ENCODE assay signal across 15 cellular contexts in the genomic region with DNA sequence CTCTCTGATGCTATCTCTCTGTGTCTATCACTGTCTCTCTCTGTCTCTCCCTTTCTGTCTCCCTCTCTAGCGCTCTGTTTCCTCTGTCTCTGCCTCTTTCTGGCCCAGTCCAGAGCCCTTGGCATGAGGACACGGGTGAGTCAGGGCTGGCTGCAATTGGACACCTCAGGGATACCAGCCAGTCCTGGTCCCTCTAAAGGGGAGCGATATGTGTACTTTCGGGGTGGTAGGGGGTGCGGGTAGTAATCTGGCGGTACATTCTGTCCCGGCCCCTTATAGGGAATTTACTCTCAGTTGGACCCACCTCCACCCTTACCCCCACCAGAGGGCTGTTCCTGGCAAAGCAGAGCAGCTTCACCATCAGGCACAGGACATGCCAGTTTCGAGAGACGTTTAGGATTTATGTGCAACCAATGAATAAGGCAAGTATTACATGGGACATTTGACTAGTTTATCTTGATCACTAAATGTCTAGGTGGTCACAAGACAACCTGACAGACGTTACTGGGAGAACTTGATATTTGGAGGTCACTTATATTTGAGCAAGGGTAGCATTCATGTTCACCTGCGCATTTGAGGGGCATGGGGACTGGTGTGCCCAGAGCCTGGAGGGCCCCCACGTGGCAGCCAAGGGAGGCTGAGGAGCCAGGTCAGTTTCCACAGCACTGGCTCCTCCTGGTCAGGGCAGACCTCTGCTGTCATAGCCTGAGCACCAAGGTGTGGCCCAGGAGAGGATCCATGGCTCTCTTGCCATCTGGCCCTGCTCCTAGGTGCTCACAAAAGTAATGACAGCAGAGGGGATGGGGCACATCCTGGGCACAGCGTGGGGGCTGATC.
A peak's percentile ranks its signal among the peaks of the same experiment; 100 is the strongest.
DNase-seq lines count a peak whose midpoint lies in the region; ATAC-seq and TF ChIP-seq lines count a peak whose summit lies in the region.
"Had no signal": no experiment of that assay in that cellular context is flagged by ENCODE, and none has a peak within 500 bp of the region (broad histone marks: within the 10 kb centered on the region; RNA-seq: fewer than 3 reads in every experiment).

No MANE protein-coding gene starts in this region.

- CTCF ChIA-PET in SK-N-SH (lab: Yijun Ruan, JAX): no interaction called here

- TF ChIP-seq RAD21 in SK-N-SH (IDR thresholded peaks at IDR 0.05; ENCODE audit: low read length): no peak

- peak; percentile 69 for ATAC-seq in SK-N-SH treated with all-trans-retinoic acid at 6 μM for 48 hours
- ATAC-seq in GM19452 (IDR thresholded peaks at IDR 0.05; ENCODE audit: unreplicated experiment): no peak
- ATAC-seq: esophagus mucosa, upper lobe of right lung had no signal

- POLR2A ChIA-PET in SK-N-SH (lab: Yijun Ruan, JAX): no interaction called here

- no peak overlapping the region for H3K9ac ChIP-seq in SK-N-SH
- H3K9ac ChIP-seq in OCI-LY3 (ENCODE audit: low read length): no peak overlapping the region
- peak overlapping the region; percentile 43 to 69 (median 52) for H3K9ac ChIP-seq in skeletal muscle tissue (ENCODE audit: low read depth in 1 of 3, low read length in 3 of 3)

- H3K9me3 ChIP-seq in SK-N-SH (no peaks in the 10 kb centered on the region), OCI-LY3 (ENCODE audit: insufficient read depth, low read length) (no peaks in the 10 kb centered on the region), skeletal muscle tissue (ENCODE audit: control insufficient read depth in 3 of 3, low read length in 3 of 3) (peaks cover 0 to 2% (median 0%) of the 10 kb centered on the region in 3 donors), BE2C (no peaks in the 10 kb centered on the region)
- H3K9me3 ChIP-seq: upper lobe of right lung had no signal

- H3K4me3 ChIP-seq in SK-N-SH (ENCODE audit: low read depth in 2 of 2, low read length in 1 of 2) (no peak overlapping the region), OCI-LY3 (ENCODE audit: low read length) (no peak overlapping the region), skeletal muscle tissue (ENCODE audit: low read length in 3 of 3) (peak overlapping the region; percentile 33 to 60 (median 58)), BE2C (ENCODE audit: low read depth, low read length) (no peak overlapping the region)
- H3K4me3 ChIP-seq: cardiac muscle cell, upper lobe of right lung had no signal

- TF ChIP-seq CTCF in SK-N-SH (IDR thresholded peaks at IDR 0.05) (no peak), OCI-LY3 (IDR thresholded peaks at IDR 0.05; ENCODE audit: low read depth, low read length) (peak; percentile 58), BE2C (IDR thresholded peaks at IDR 0.05; ENCODE audit: low read depth, low read length) (no peak)

- H3K4me2 ChIP-seq in SK-N-SH (no peak overlapping the region), OCI-LY3 (ENCODE audit: low read length) (no peak overlapping the region)

- no peaks in the 10 kb centered on the region for H3K9me2 ChIP-seq in SK-N-SH

- H3K27ac ChIP-seq in SK-N-SH (ENCODE audit: low read depth in 2 of 2, low read length in 1 of 2) (no peak overlapping the region), OCI-LY3 (ENCODE audit: low read length) (no peak overlapping the region), skeletal muscle tissue (ENCODE audit: low read depth, low read length) (peak overlapping the region; percentile 55)
- H3K27ac ChIP-seq: cardiac muscle cell, upper lobe of right lung had no signal

- DNase-seq in SK-N-SH (no peak), fibroblast of the conjunctiva (ENCODE audit: low read depth) (peak; percentile 8), EL (no peak), BE2C (no peak)
- DNase-seq: activated CD4-positive, alpha-beta T cell treated with anti-CD3 and anti-CD28 coated beads for 48 hours; naive B cell; NCI-H1417 treated with DMSO at 0.1 percent for 48 hours; NCI-H774; upper lobe of right lung had no signal

- H2AFZ ChIP-seq in SK-N-SH (ENCODE audit: low read depth) (no peak overlapping the region), OCI-LY3 (ENCODE audit: low read depth, low read length) (no peak overlapping the region)

- TF ChIP-seq EP300 in SK-N-SH (IDR thresholded peaks at IDR 0.05; ENCODE audit: borderline replicate concordance in 1 of 2, low read depth in 1 of 2, low read length in 1 of 2): no peak

- H3K27me3 ChIP-seq in SK-N-SH (ENCODE audit: insufficient read depth) (no peaks in the 10 kb centered on the region), OCI-LY3 (ENCODE audit: low read depth, low read length) (peaks cover 3% of the 10 kb centered on the region; the same call in 1 of the 2 replicates), skeletal muscle tissue (ENCODE audit: control insufficient read depth in 3 of 3, insufficient read depth in 3 of 3, low read length in 3 of 3) (no peaks in the 10 kb centered on the region), BE2C (no peaks in the 10 kb centered on the region)
- H3K27me3 ChIP-seq: cardiac muscle cell, upper lobe of right lung had no signal

- no peaks in the 10 kb centered on the region for H3K79me2 ChIP-seq in SK-N-SH (ENCODE audit: insufficient read depth)
- no peaks in the 10 kb centered on the region for H3K79me2 ChIP-seq in OCI-LY3 (ENCODE audit: low read length)

- H3F3A ChIP-seq in SK-N-SH (replicated peaks; ENCODE audit: insufficient read depth): no peaks in the 10 kb centered on the region

- H3K36me3 ChIP-seq in SK-N-SH (replicated peaks in 1 of 2; ENCODE audit: control insufficient read depth in 1 of 2, insufficient read depth in 2 of 2, low read length in 1 of 2): no peaks in the 10 kb centered on the region
- H3K36me3 ChIP-seq in OCI-LY3 (replicated peaks; ENCODE audit: low read depth, low read length): no peaks in the 10 kb centered on the region
- no peaks in the 10 kb centered on the region for H3K36me3 ChIP-seq in skeletal muscle tissue (ENCODE audit: control insufficient read depth in 3 of 3, insufficient read depth in 3 of 3, low read length in 3 of 3)
- H3K36me3 ChIP-seq in BE2C: no peaks in the 10 kb centered on the region
- H3K36me3 ChIP-seq: cardiac muscle cell, upper lobe of right lung had no signal

- 68% methylated on average over 11 of the region's 13 CpGs for WGBS in SK-N-SH (ENCODE audit: low lambda C conversion rate)

- H3K4me1 ChIP-seq in SK-N-SH (ENCODE audit: control insufficient read depth in 1 of 2, insufficient read depth in 2 of 2, low read depth in 1 of 2, low read length in 1 of 2): no peaks in the 10 kb centered on the region
- peaks cover 10% of the 10 kb centered on the region for H3K4me1 ChIP-seq in OCI-LY3 (ENCODE audit: low read length)
- peaks cover 20 to 40% (median 26%) of the 10 kb centered on the region in 3 donors for H3K4me1 ChIP-seq in skeletal muscle tissue (ENCODE audit: control insufficient read depth in 3 of 3, insufficient read depth in 3 of 3, low read length in 3 of 3)
- no peaks in the 10 kb centered on the region for H3K4me1 ChIP-seq in BE2C
- H3K4me1 ChIP-seq: upper lobe of right lung had no signal

- H4K20me1 ChIP-seq in SK-N-SH (ENCODE audit: insufficient read depth): no peaks in the 10 kb centered on the region
- H4K20me1 ChIP-seq in OCI-LY3 (ENCODE audit: insufficient read depth, low read length): no peaks in the 10 kb centered on the region

TF ChIP-seq in SK-N-SH treated with all-trans-retinoic acid at 6 μM for 48 hours, 23 proteins besides CTCF, POLR2A, EP300 and RAD21:
- TF ChIP-seq ZNF70 (CRISPR knock-in tag; IDR thresholded peaks at IDR 0.05) (no peak), ESRRG (CRISPR knock-in tag; IDR thresholded peaks at IDR 0.05) (no peak), SNAI2 (CRISPR knock-in tag; IDR thresholded peaks at IDR 0.05) (no peak), ISL1 (CRISPR knock-in tag; IDR thresholded peaks at IDR 0.05) (no peak)
TF ChIP-seq in SK-N-SH treated with all-trans-retinoic acid at 6 μM for 48 hours: peak in this region for 0.

TF ChIP-seq in SK-N-SH, 30 proteins besides CTCF, POLR2A, EP300 and RAD21 (continues in another document):
- no peak for TF ChIP-seq TAF1 (IDR thresholded peaks at IDR 0.05; ENCODE audit: borderline replicate concordance, low read depth, low read length)
- no peak for TF ChIP-seq MXI1 (IDR thresholded peaks at IDR 0.05; ENCODE audit: low read depth, low read length)
- TF ChIP-seq RFX5 (IDR thresholded peaks at IDR 0.05; ENCODE audit: low read length): no peak
- TF ChIP-seq MEF2A (IDR thresholded peaks at IDR 0.05; ENCODE audit: borderline replicate concordance, low read depth): no peak
- TF ChIP-seq CHD2 (IDR thresholded peaks at IDR 0.05; ENCODE audit: low read length, partially characterized antibody): no peak
- no peak for TF ChIP-seq USF2 (IDR thresholded peaks at IDR 0.05; ENCODE audit: borderline replicate concordance, low read depth, low read length)
- TF ChIP-seq TCF12 (IDR thresholded peaks at IDR 0.05): no peak
- TF ChIP-seq TEAD4 (IDR thresholded peaks at IDR 0.05; ENCODE audit: borderline replicate concordance, insufficient read depth): no peak
- TF ChIP-seq FOSL2 (IDR thresholded peaks at IDR 0.05; ENCODE audit: borderline replicate concordance, low read depth): no peak
- TF ChIP-seq GATA2 (CRISPR knock-in tag; IDR thresholded peaks at IDR 0.05): no peak
- TF ChIP-seq, protein P1, sequence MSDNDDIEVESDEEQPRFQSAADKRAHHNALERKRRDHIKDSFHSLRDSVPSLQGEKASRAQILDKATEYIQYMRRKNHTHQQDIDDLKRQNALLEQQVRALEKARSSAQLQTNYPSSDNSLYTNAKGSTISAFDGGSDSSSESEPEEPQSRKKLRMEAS (IDR thresholded peaks at IDR 0.05; ENCODE audit: low read depth): no peak
- TF ChIP-seq, protein P2, sequence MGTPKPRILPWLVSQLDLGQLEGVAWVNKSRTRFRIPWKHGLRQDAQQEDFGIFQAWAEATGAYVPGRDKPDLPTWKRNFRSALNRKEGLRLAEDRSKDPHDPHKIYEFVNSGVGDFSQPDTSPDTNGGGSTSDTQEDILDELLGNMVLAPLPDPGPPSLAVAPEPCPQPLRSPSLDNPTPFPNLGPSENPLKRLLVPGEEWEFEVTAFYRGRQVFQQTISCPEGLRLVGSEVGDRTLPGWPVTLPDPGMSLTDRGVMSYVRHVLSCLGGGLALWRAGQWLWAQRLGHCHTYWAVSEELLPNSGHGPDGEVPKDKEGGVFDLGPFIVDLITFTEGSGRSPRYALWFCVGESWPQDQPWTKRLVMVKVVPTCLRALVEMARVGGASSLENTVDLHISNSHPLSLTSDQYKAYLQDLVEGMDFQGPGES (IDR thresholded peaks at IDR 0.05; ENCODE audit: low read depth, low read length): no peak

Comparison
In these comparisons a context has a peak if more than half of its experiments do, and no peak if none do; other contexts are left out.
1. H3K4me3 ChIP-seq: peak in skeletal muscle tissue (3 of 3); none in SK-N-SH (0 of 2), OCI-LY3 (single experiment) and BE2C (single experiment).
2. H3K9ac ChIP-seq: peak in skeletal muscle tissue (3 of 3); none in SK-N-SH (single experiment) and OCI-LY3 (single experiment).